ENCODE assay signal across 8 cellular contexts in the genomic region with DNA sequence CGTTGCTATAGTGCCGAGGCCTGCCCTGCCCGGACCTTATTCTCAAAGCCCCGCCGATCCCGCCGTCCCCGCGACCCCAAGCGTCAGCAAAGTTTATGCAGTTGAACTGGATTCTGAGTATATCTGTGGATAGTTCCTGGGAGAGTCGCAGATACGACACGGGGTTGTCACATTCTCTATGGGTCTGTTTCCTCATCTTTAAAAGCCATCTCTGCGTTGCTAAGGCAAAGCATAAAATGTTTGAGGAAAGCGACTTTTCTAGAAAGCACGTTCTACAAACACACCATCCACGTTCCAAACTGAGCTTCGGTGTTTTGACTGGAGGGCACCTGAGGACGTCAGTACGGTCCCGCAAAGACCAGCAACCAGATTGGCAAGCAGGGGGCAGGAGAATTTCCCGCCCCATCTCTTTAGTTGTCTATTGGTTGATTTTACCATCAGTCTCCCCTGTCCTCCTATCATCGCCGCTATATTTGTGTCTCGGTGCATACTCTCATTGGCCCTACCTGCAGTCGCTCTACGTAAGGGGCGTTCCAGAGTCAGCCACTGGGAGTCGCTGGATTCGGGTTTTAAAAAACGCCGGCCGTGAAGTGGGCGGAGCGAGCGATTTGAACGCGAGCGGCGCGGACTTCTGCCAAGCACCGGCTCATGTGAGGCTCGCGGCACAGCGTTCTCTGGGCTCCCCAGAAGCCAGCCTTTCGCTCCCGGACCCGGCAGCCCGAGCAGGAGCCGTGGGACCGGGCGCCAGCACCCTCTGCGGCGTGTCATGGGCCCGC. TPM values are rescaled to one million over a fixed set of nuclear protein-coding genes. Genes with fewer than 3 reads are reported as not detected.
DNase-seq lines count a peak whose midpoint lies in the region; ATAC-seq and TF ChIP-seq lines count a peak whose summit lies in the region.

A gene (plus strand): TSS at position 626 of the 776 bp plus-strand sequence. CDS start 141 bp downstream, at position 767.

- peak within 1 kb of the TSS; percentile 86 for H3K4me3 Mint-ChIP-seq in endothelial cell (ENCODE audit: unreplicated experiment)
- peak within 1 kb of the TSS; percentile 81 for H3K4me3 Mint-ChIP-seq in mesothelial cell of epicardium

- no peaks in the 10 kb centered on the region for H3K9me2 ChIP-seq in OCI-LY1 (ENCODE audit: low read depth, low read length)

- peak; percentile 99 for ATAC-seq in GM21447 (IDR thresholded peaks at IDR 0.05; ENCODE audit: unreplicated experiment)

- peak within 1 kb of the TSS; percentile 69 for H3K4me2 ChIP-seq in OCI-LY1 (ENCODE audit: low read length)

- H3K9me3 Mint-ChIP-seq in endothelial cell (ENCODE audit: unreplicated experiment) (no peaks in the 10 kb centered on the region), mesothelial cell of epicardium (peaks cover 10% of the 10 kb centered on the region)

- peak; percentile 94 for DNase-seq in D341Med (ENCODE audit: low spot score)
- DNase-seq in activated CD8-positive, alpha-beta memory T cell treated with anti-CD3 and anti-CD28 coated beads, Interleukin-2, amount 50 U/mL, for 4 hours, result peak; percentile 93
- peak; percentile 96 for DNase-seq in endothelial cell (ENCODE audit: low spot score)
- DNase-seq in mesothelial cell of epicardium (ENCODE audit: low spot score in 2 of 2, unreplicated experiment in 2 of 2), result peak; percentile 88 to 94
- DNase-seq in stimulated activated CD8-positive, alpha-beta memory T cell treated with anti-CD3 and anti-CD28 coated beads, Interleukin-15, amount 100 ng/mL, for 48 hours (ENCODE audit: low read depth in 2 of 2), result peak; percentile 91

- peaks cover 38% of the 10 kb centered on the region for H3K79me2 ChIP-seq in OCI-LY1 (ENCODE audit: insufficient read depth, low read length)

- 1% methylated on average over 55 of the region's 55 CpGs for WGBS in HUES64

- H3K36me3 ChIP-seq in HUES64 (ENCODE audit: insufficient read depth, low read length), result peaks cover 11% of the 10 kb centered on the region
- peaks cover 41% of the 10 kb centered on the region for H3K36me3 ChIP-seq in OCI-LY1 (ENCODE audit: insufficient read depth, low read length)

- peaks cover 10% of the 10 kb centered on the region for H3K4me1 Mint-ChIP-seq in endothelial cell (ENCODE audit: unreplicated experiment)
- peaks cover 21% of the 10 kb centered on the region for H3K4me1 Mint-ChIP-seq in mesothelial cell of epicardium

- H3K27ac Mint-ChIP-seq in endothelial cell (ENCODE audit: unreplicated experiment) (peak within 1 kb of the TSS; percentile 7), mesothelial cell of epicardium (peak within 1 kb of the TSS; percentile 91)

- H3K4me3 ChIP-seq in HUES64 (ENCODE audit: low read length) (peak within 1 kb of the TSS; percentile 83), OCI-LY1 (ENCODE audit: low read depth, low read length, poor library complexity, severe bottlenecking) (peak within 1 kb of the TSS; percentile 75)

- TF ChIP-seq CTCF in OCI-LY1 (IDR thresholded peaks at IDR 0.05; ENCODE audit: low read length), result no peak
- peak; percentile 72 for TF ChIP-seq CTCF in endothelial cell (IDR thresholded peaks at IDR 0.05; ENCODE audit: unreplicated experiment)
- peak; percentile 35 for TF ChIP-seq CTCF in mesothelial cell of epicardium (IDR thresholded peaks at IDR 0.05; ENCODE audit: unreplicated experiment)

- no peaks in the 10 kb centered on the region for H4K20me1 ChIP-seq in OCI-LY1 (ENCODE audit: insufficient read depth, low read length)

- H3K27me3 Mint-ChIP-seq in endothelial cell (ENCODE audit: unreplicated experiment) (peaks cover 2% of the 10 kb centered on the region), mesothelial cell of epicardium (ENCODE audit: low read depth) (no peaks in the 10 kb centered on the region)

- H2AFZ ChIP-seq in OCI-LY1 (ENCODE audit: low read length), result no peak within 1 kb of the TSS

- H3K9me3 ChIP-seq in HUES64 (ENCODE audit: insufficient read depth, low read depth, low read length) (0 out of 2 replicates have a peak, but pooled peaks cover under 1% of the 10 kb centered on the region), OCI-LY1 (ENCODE audit: low read length) (peaks cover 5% of the 10 kb centered on the region; the same call in 1 of the 2 replicates)

- H3K4me1 ChIP-seq in HUES64 (ENCODE audit: insufficient read depth, low read length) (no peaks in the 10 kb centered on the region), OCI-LY1 (ENCODE audit: insufficient read depth, low read length, severe bottlenecking) (peaks cover 14% of the 10 kb centered on the region)

- H3K9ac ChIP-seq in HUES64 (ENCODE audit: low read depth, low read length), result peak within 1 kb of the TSS; percentile 65
- peak within 1 kb of the TSS; percentile 79 for H3K9ac ChIP-seq in OCI-LY1 (ENCODE audit: low read length)

- peaks cover 6% of the 10 kb centered on the region for H3K36me3 Mint-ChIP-seq in endothelial cell (ENCODE audit: low read depth, unreplicated experiment)
- H3K36me3 Mint-ChIP-seq in mesothelial cell of epicardium, result peaks cover 17% of the 10 kb centered on the region

- H3K27ac ChIP-seq in HUES64 (ENCODE audit: low read depth, low read length) (peak within 1 kb of the TSS; percentile 63), OCI-LY1 (ENCODE audit: low read depth, low read length, poor library complexity, severe bottlenecking) (peak within 1 kb of the TSS; percentile 42)

- 0 out of 2 replicates have a peak, but pooled peaks cover 2% of the 10 kb centered on the region for H3K27me3 ChIP-seq in HUES64 (ENCODE audit: insufficient read depth, low read length)
- H3K27me3 ChIP-seq in OCI-LY1 (ENCODE audit: insufficient read depth, low read length), result no peaks in the 10 kb centered on the region

- no peaks in the 10 kb centered on the region for H3F3A ChIP-seq in OCI-LY1 (ENCODE audit: insufficient read depth, low read length)

RNA-seq across cellular contexts. Expression of the gene that starts here (rescaled TPM):
- polyA plus RNA-seq in HUES64 (2013, experiment 1 of 2), result 16.8 TPM
- polyA plus RNA-seq in HUES64 (2013, experiment 2 of 2), result 23.5 TPM
- total RNA-seq in endothelial cell (ENCODE audit: unreplicated experiment), result 3.9 TPM
- total RNA-seq in mesothelial cell of epicardium, result 7.9 to 9.2 TPM (median 8.8 TPM) in 3 replicates

Comparison
In these comparisons a context has a peak if more than half of its experiments do, and no peak if none do; other contexts are left out.
1. Peak in every context shown above with its lines: DNase-seq, ATAC-seq, H3K4me3 ChIP-seq and H3K27ac ChIP-seq.